ENCODE assay signal across 20 cellular contexts in the genomic region with DNA sequence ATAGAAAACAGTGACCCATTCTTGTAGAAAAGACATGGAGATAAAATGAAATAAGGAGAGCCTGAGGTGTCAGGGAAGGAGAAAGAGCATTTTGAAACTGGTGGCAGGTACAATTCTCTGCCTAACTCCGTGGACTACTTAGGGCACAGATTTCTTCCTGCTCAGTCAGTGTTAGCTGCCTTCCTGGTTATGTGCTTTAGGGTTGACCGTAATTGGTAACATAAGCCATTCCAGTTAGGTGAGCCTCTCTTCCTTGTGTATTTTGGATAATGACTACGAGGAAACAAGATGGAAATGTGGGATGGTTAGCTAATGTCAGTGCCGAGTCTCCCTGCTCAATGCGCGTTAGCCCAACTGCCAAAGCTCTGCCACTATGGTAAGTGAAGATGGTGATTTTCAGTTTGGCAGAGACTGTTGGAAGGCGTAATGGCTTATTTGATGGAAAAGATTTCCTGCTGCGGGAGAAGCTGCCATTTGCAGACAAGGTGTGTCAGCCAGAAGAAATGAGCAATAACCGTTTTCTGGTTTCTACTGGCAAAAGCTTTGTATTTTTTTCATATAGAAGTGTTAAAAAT.
DNase-seq lines count a peak whose midpoint lies in the region; TF ChIP-seq lines count a peak whose summit lies in the region.
"Had no signal": no experiment of that assay in that cellular context is flagged by ENCODE, and none has a peak within 500 bp of the region (broad histone marks: within the 10 kb centered on the region; RNA-seq: fewer than 3 reads in every experiment).

No MANE protein-coding gene starts in this region.

- peak overlapping the region; percentile 86 for H3K9ac ChIP-seq in muscle layer of colon (ENCODE audit: low read length)

- H3K36me3 ChIP-seq in muscle layer of colon (ENCODE audit: insufficient read depth, low read length) (peaks cover 8% of the 10 kb centered on the region), tibial artery (peaks cover 0 to 4% (median 0%) of the 10 kb centered on the region in 3 donors)
- H3K36me3 ChIP-seq: cardiac muscle cell had no signal

- no peak for TF ChIP-seq CTCF in tibial artery (IDR thresholded peaks at IDR 0.05)
- no peak for TF ChIP-seq CTCF in GM20000 (IDR thresholded peaks at IDR 0.05; ENCODE audit: extremely low read depth, missing control alignments)

- H3K27me3 ChIP-seq in muscle layer of colon (ENCODE audit: control insufficient read depth in 1 of 2, insufficient read depth in 2 of 2, low read length in 2 of 2) (no peaks in the 10 kb centered on the region), tibial artery (no peaks in the 10 kb centered on the region)
- H3K27me3 ChIP-seq: cardiac muscle cell had no signal

- peak overlapping the region; percentile 88 for H3K27ac ChIP-seq in muscle layer of colon (ENCODE audit: low read depth, low read length)
- peak overlapping the region; percentile 88 to 98 for H3K27ac ChIP-seq in tibial artery
- H3K27ac ChIP-seq: 22Rv1, cardiac muscle cell had no signal

- DNase-seq in DMS153 (lab: John Stamatoyannopoulos, UW), result peak; percentile 77
- no peak for DNase-seq in DMS153 treated with DMSO at 0.1 percent for 48 hours (lab: John Stamatoyannopoulos, UW; ENCODE audit: unreplicated experiment)
- peak; percentile 26 for DNase-seq in cerebellum (ENCODE audit: low spot score)
- no peak for DNase-seq in tibial artery
- DNase-seq in cerebellar nuclear complex (lab: John Stamatoyannopoulos, UW), result no peak
- DNase-seq in GM20000 (ENCODE audit: low spot score), result no peak
- DNase-seq in Kasumi-1 (lab: John Stamatoyannopoulos, UW), result no peak
- DNase-seq: activated CD4-positive, alpha-beta T cell treated with anti-CD3 and anti-CD28 coated beads, Interleukin-2, amount 50 U/mL, for 4 hours; activated naive CD8-positive, alpha-beta T cell treated with anti-CD3 and anti-CD28 coated beads for 36 hours; activated T-cell treated with anti-CD3 and anti-CD28 coated beads, Interleukin-2, amount 50 U/mL, for 24 hours; DMS79 treated with DMSO at 0.1 percent for 48 hours; mesendoderm; MV-4-11; NCI-H2107; NCI-H82; stimulated activated CD4-positive, alpha-beta T cell treated with anti-CD3 and anti-CD28 coated beads, Interleukin-4, amount 100 ng/mL, for 24 hours; stimulated activated CD8-positive, alpha-beta memory T cell treated with anti-CD3 and anti-CD28 coated beads, Interleukin-4, amount 100 ng/mL, for 48 hours had no signal

- H3K4me1 ChIP-seq in muscle layer of colon (ENCODE audit: insufficient read depth, low read length), result peaks cover 66% of the 10 kb centered on the region
- H3K4me1 ChIP-seq in tibial artery, result peaks cover 0 to 73% (median 47%) of the 10 kb centered on the region in 4 donors

- intact Hi-C loops in tibial artery (cut with DNase I; ENCODE audit: low total_unique reads), result no loop called here

- H3K9me3 ChIP-seq in muscle layer of colon (ENCODE audit: low read length) (no peaks in the 10 kb centered on the region), tibial artery (no peaks in the 10 kb centered on the region)

- H3K4me3 ChIP-seq in muscle layer of colon (ENCODE audit: low read depth in 1 of 2, low read length in 2 of 2) (peak overlapping the region in 1 of 2 donors; percentile 67), tibial artery (peak overlapping the region; percentile 80 to 96)
- H3K4me3 ChIP-seq: cardiac muscle cell had no signal

Comparison
In these comparisons a context has a peak if more than half of its experiments do, and no peak if none do; other contexts are left out.
1. DNase-seq: peak in DMS153 (single experiment) and cerebellum (single experiment); none in DMS153 treated with DMSO at 0.1 percent for 48 hours (single experiment), tibial artery (0 of 2), cerebellar nuclear complex (0 of 2), GM20000 (single experiment) and Kasumi-1 (0 of 2).